In genomic region chr7:74483402-74484336, GRCh38 we compare ENCODE assay signal across 11 cellular contexts. TPM values are rescaled to one million over a fixed set of nuclear protein-coding genes. Genes with fewer than 3 reads are reported as not detected.
DNase-seq lines count a peak whose midpoint lies in the region; ATAC-seq, FAIRE-seq and TF ChIP-seq lines count a peak whose summit lies in the region.
"Had no signal": no experiment of that assay in that cellular context is flagged by ENCODE, and none has a peak within 500 bp of the region (broad histone marks: within the 10 kb centered on the region; RNA-seq: fewer than 3 reads in every experiment).

No MANE protein-coding gene starts in this region.

- in situ Hi-C loops in ACHN (cut with HindIII; ENCODE audit: low pct_ligation_motif_present, low pct_unique_long_range_greater_than_20kb, low sequenced_read_pairs): no loop called here

- no peaks in the 10 kb centered on the region for H3K27me3 ChIP-seq in mucosa of stomach (ENCODE audit: control insufficient read depth, insufficient read depth, low read length)

- H3K36me3 ChIP-seq in mucosa of stomach (ENCODE audit: control insufficient read depth, insufficient read depth, low read length): no peaks in the 10 kb centered on the region

- DNase-seq in ACHN: peak; percentile 100
- DNase-seq in M059J (ENCODE audit: low read depth): peak; percentile 95
- DNase-seq in choroid plexus epithelial cell (ENCODE audit: low read depth): peak; percentile 62
- no peak for DNase-seq in SHP77 treated with DMSO at 0.1 percent for 48 hours (lab: John Stamatoyannopoulos, UW)
- no peak for DNase-seq in mesenteric fat pad (ENCODE audit: low spot score)
- DNase-seq in GM19239 (ENCODE audit: insufficient read length, low spot score): no peak
- DNase-seq: activated CD8-positive, alpha-beta T cell treated with anti-CD3 and anti-CD28 coated beads for 36 hours; CD4-positive, alpha-beta T cell; NCI-H69 had no signal

- TF ChIP-seq CTCF in choroid plexus epithelial cell (conservative IDR thresholded peaks at IDR 0.05; ENCODE audit: low read depth, low read length): no peak

- FAIRE-seq in GM19239 (lab: Jason Lieb, UNC): no peak

- H3K9ac ChIP-seq in mucosa of stomach (ENCODE audit: low read length): peak overlapping the region; percentile 34

- no peak for ATAC-seq in HG03280 (IDR thresholded peaks at IDR 0.05; ENCODE audit: unreplicated experiment)
- ATAC-seq: activated CD8-positive, alpha-beta T cell treated with anti-CD3 and anti-CD28 coated beads for 36 hours had no signal

- H3K4me1 ChIP-seq in mucosa of stomach (ENCODE audit: control insufficient read depth, insufficient read depth, low read length): peaks cover 35% of the 10 kb centered on the region

- H3K4me3 ChIP-seq in choroid plexus epithelial cell (ENCODE audit: low read depth, low read length): no peak overlapping the region
- no peak overlapping the region for H3K4me3 ChIP-seq in mucosa of stomach (ENCODE audit: low read length)

- H3K9me3 ChIP-seq in mucosa of stomach (ENCODE audit: control insufficient read depth, low read length): no peaks in the 10 kb centered on the region

RNA-seq across cellular contexts. Expression of gene GTF2IRD1, which starts 30.0 kb away (rescaled TPM):
- total RNA-seq in M059J (2014; rRNA removed; shearing (Covaris generic)): 7.3 and 16.9 TPM in 2 replicates
- 17.3 TPM for total RNA-seq in mesenteric fat pad

Comparison
In these comparisons a context has a peak if more than half of its experiments do, and no peak if none do; other contexts are left out.
1. DNase-seq: peak in ACHN (single experiment), M059J (single experiment) and choroid plexus epithelial cell (single experiment); none in SHP77 treated with DMSO at 0.1 percent for 48 hours (single experiment), mesenteric fat pad (single experiment) and GM19239 (single experiment).